Comparison of ENCODE assay signal across 9 cellular contexts in genomic region chr9:79477955-79478751, GRCh38.
DNase-seq lines count a peak whose midpoint lies in the region; ATAC-seq and TF ChIP-seq lines count a peak whose summit lies in the region.
"Had no signal": no experiment of that assay in that cellular context is flagged by ENCODE, and none has a peak within 500 bp of the region (broad histone marks: within the 10 kb centered on the region; RNA-seq: fewer than 3 reads in every experiment).

No MANE protein-coding gene starts in this region.

- H3K4me3 Mint-ChIP-seq in activated naive CD4-positive, alpha-beta T cell treated with anti-CD3 and anti-CD28 coated beads for 36 hours, result no peak overlapping the region
- no peak overlapping the region for H3K4me3 Mint-ChIP-seq in effector memory CD8-positive, alpha-beta T cell
- H3K4me3 Mint-ChIP-seq in osteocyte (ENCODE audit: unreplicated experiment), result no peak overlapping the region
- H3K4me3 Mint-ChIP-seq: activated naive CD4-positive, alpha-beta T cell treated with anti-CD3 and anti-CD28 coated beads, Interleukin-2, amount 50 U/mL, for 24 hours had no signal

- peak; percentile 55 for DNase-seq in activated naive CD4-positive, alpha-beta T cell treated with anti-CD3 and anti-CD28 coated beads for 36 hours
- no peak for DNase-seq in activated naive CD4-positive, alpha-beta T cell treated with Interleukin-2 at 50 U/mL for 16 hours
- DNase-seq in RPMI8226 (peak; percentile 3), osteocyte (ENCODE audit: extremely low spot score, unreplicated experiment) (no peak), NCI-H345 (lab: John Stamatoyannopoulos, UW) (no peak), NCI-H2196 treated with DMSO at 0.1 percent for 48 hours (lab: John Stamatoyannopoulos, UW; ENCODE audit: unreplicated experiment) (no peak)
- DNase-seq in effector memory CD8-positive, alpha-beta T cell, result peak in 2 of 3 experiments; percentile 7 to 24

- H3K4me1 Mint-ChIP-seq in activated naive CD4-positive, alpha-beta T cell treated with anti-CD3 and anti-CD28 coated beads for 36 hours (ENCODE audit: low read depth), result peaks cover 12% of the 10 kb centered on the region
- H3K4me1 Mint-ChIP-seq in effector memory CD8-positive, alpha-beta T cell (ENCODE audit: low read depth in 2 of 2), result peaks cover 2 to 4% of the 10 kb centered on the region in 2 donors
- H3K4me1 Mint-ChIP-seq in osteocyte (ENCODE audit: unreplicated experiment), result peaks cover 37% of the 10 kb centered on the region

- intact Hi-C loops in activated naive CD4-positive, alpha-beta T cell treated with anti-CD3 and anti-CD28 coated beads for 36 hours (cut with micrococcal nuclease), result loop anchor here (1.0 to 10.0 kb wide), 4 partner anchors 64 to 697 kb away; partner anchors contain the start of gene TLE4

- TF ChIP-seq CTCF in osteocyte (IDR thresholded peaks at IDR 0.05), result peak; percentile 51

- no peak overlapping the region for H3K27ac Mint-ChIP-seq in activated naive CD4-positive, alpha-beta T cell treated with anti-CD3 and anti-CD28 coated beads for 36 hours
- peak overlapping the region in 1 of 2 donors; percentile 26 for H3K27ac Mint-ChIP-seq in effector memory CD8-positive, alpha-beta T cell
- H3K27ac Mint-ChIP-seq in osteocyte (ENCODE audit: unreplicated experiment), result peak overlapping the region; percentile 67
- H3K27ac Mint-ChIP-seq: activated naive CD4-positive, alpha-beta T cell treated with anti-CD3 and anti-CD28 coated beads, Interleukin-2, amount 50 U/mL, for 24 hours had no signal

- CTCF ChIA-PET in activated naive CD4-positive, alpha-beta T cell treated with anti-CD3 and anti-CD28 coated beads for 36 hours (lab: Charles Lee), result interaction anchor here (1.0 to 1.3 kb wide), 2 partner anchors 9 to 66 kb away, joined by 4 read pairs; no protein-coding TSS in a partner anchor

- peak; percentile 88 for ATAC-seq in HG02642 (IDR thresholded peaks at IDR 0.05; ENCODE audit: poor library complexity, unreplicated experiment)
- ATAC-seq in effector memory CD8-positive, alpha-beta T cell (replicated peaks), result peak; percentile 49

- no peaks in the 10 kb centered on the region for H3K36me3 Mint-ChIP-seq in activated naive CD4-positive, alpha-beta T cell treated with anti-CD3 and anti-CD28 coated beads for 36 hours (ENCODE audit: low read depth)
- no peaks in the 10 kb centered on the region for H3K36me3 Mint-ChIP-seq in effector memory CD8-positive, alpha-beta T cell (ENCODE audit: insufficient read depth)
- no peaks in the 10 kb centered on the region for H3K36me3 Mint-ChIP-seq in osteocyte (ENCODE audit: unreplicated experiment)
- H3K36me3 Mint-ChIP-seq: activated naive CD4-positive, alpha-beta T cell treated with anti-CD3 and anti-CD28 coated beads, Interleukin-2, amount 50 U/mL, for 24 hours had no signal

- H3K27me3 Mint-ChIP-seq in activated naive CD4-positive, alpha-beta T cell treated with anti-CD3 and anti-CD28 coated beads for 36 hours (ENCODE audit: low read depth), result no peaks in the 10 kb centered on the region
- H3K27me3 Mint-ChIP-seq in effector memory CD8-positive, alpha-beta T cell, result no peaks in the 10 kb centered on the region
- H3K27me3 Mint-ChIP-seq in osteocyte (ENCODE audit: unreplicated experiment), result no peaks in the 10 kb centered on the region
- H3K27me3 Mint-ChIP-seq: activated naive CD4-positive, alpha-beta T cell treated with anti-CD3 and anti-CD28 coated beads, Interleukin-2, amount 50 U/mL, for 24 hours had no signal

- no peaks in the 10 kb centered on the region for H3K9me3 Mint-ChIP-seq in activated naive CD4-positive, alpha-beta T cell treated with anti-CD3 and anti-CD28 coated beads for 36 hours
- H3K9me3 Mint-ChIP-seq in effector memory CD8-positive, alpha-beta T cell, result no peaks in the 10 kb centered on the region
- no peaks in the 10 kb centered on the region for H3K9me3 Mint-ChIP-seq in osteocyte (ENCODE audit: unreplicated experiment)
- H3K9me3 Mint-ChIP-seq: activated naive CD4-positive, alpha-beta T cell treated with anti-CD3 and anti-CD28 coated beads, Interleukin-2, amount 50 U/mL, for 24 hours had no signal

Comparison
In these comparisons a context has a peak if more than half of its experiments do, and no peak if none do; other contexts are left out.
1. DNase-seq: peak in activated naive CD4-positive, alpha-beta T cell treated with anti-CD3 and anti-CD28 coated beads for 36 hours (single experiment), RPMI8226 (single experiment) and effector memory CD8-positive, alpha-beta T cell (2 of 3); none in activated naive CD4-positive, alpha-beta T cell treated with Interleukin-2 at 50 U/mL for 16 hours (single experiment), osteocyte (single experiment), NCI-H345 (single experiment) and NCI-H2196 treated with DMSO at 0.1 percent for 48 hours (single experiment).